Comparison of ENCODE assay signal across 1 cellular context in genomic region chr1:37177230-37177864, GRCh38.
TF ChIP-seq lines count a peak whose summit lies in the region.

No MANE protein-coding gene starts in this region.

TF ChIP-seq in SK-N-SH treated with all-trans-retinoic acid at 6 μM for 48 hours, 23 proteins besides CTCF, POLR2A, EP300 and RAD21 (continued from another document):
- TF ChIP-seq ZNF8 (CRISPR knock-in tag; IDR thresholded peaks at IDR 0.05) (no peak), ESRRG (CRISPR knock-in tag; IDR thresholded peaks at IDR 0.05) (no peak), ARNTL (CRISPR knock-in tag; IDR thresholded peaks at IDR 0.05; ENCODE audit: borderline replicate concordance, low read depth) (no peak), ZFP30 (CRISPR knock-in tag; IDR thresholded peaks at IDR 0.05) (no peak)
